In genomic region chr12:49665384-49665783, GRCh38 we compare ENCODE assay signal across 2 cellular contexts.
TF ChIP-seq lines count a peak whose summit lies in the region.

No MANE protein-coding gene starts in this region.

TF ChIP-seq in IMR-90, 13 proteins besides CTCF, POLR2A, EP300 and RAD21:
- TF ChIP-seq FOS (IDR thresholded peaks at IDR 0.05; ENCODE audit: low read depth, low read length) (no peak), USF2 (IDR thresholded peaks at IDR 0.05; ENCODE audit: low read depth, low read length) (no peak), RCOR1 (IDR thresholded peaks at IDR 0.05; ENCODE audit: insufficient replicate concordance, low read length) (no peak), RFX5 (IDR thresholded peaks at IDR 0.05; ENCODE audit: low read depth, low read length) (no peak), CEBPB (IDR thresholded peaks at IDR 0.05; ENCODE audit: low read depth, low read length) (no peak), BHLHE40 (IDR thresholded peaks at IDR 0.05; ENCODE audit: low read depth, low read length) (no peak), NFE2L2 (IDR thresholded peaks at IDR 0.05; ENCODE audit: low read depth, low read length) (no peak), MAZ (IDR thresholded peaks at IDR 0.05; ENCODE audit: borderline replicate concordance, low read depth, low read length) (no peak)

TF ChIP-seq in GM12878, 131 proteins besides CTCF, POLR2A, EP300 and RAD21:
- TF ChIP-seq SREBF2 (IDR thresholded peaks at IDR 0.05; ENCODE audit: low read length) (no peak), E2F4 (IDR thresholded peaks at IDR 0.05; ENCODE audit: low read depth, low read length) (no peak), HCFC1 (IDR thresholded peaks at IDR 0.05; ENCODE audit: low read length) (no peak)
